ENCODE assay signal across 10 cellular contexts in genomic region chr11:59174664-59175033, GRCh38. TPM values are rescaled to one million over a fixed set of nuclear protein-coding genes. Genes with fewer than 3 reads are reported as not detected.
A peak's percentile ranks its signal among the peaks of the same experiment; 100 is the strongest.
DNase-seq lines count a peak whose midpoint lies in the region; ATAC-seq and TF ChIP-seq lines count a peak whose summit lies in the region.
"Had no signal": no experiment of that assay in that cellular context is flagged by ENCODE, and none has a peak within 500 bp of the region (broad histone marks: within the 10 kb centered on the region; RNA-seq: fewer than 3 reads in every experiment).

No MANE protein-coding gene starts in this region.

- H3K4me1 Mint-ChIP-seq in CD4-positive, alpha-beta T cell (ENCODE audit: low read depth): peaks cover 13% of the 10 kb centered on the region
- peaks cover 41 to 58% (median 57%) of the 10 kb centered on the region in 3 donors for H3K4me1 Mint-ChIP-seq in naive B cell

- peaks cover 5% of the 10 kb centered on the region for H3K36me3 Mint-ChIP-seq in CD4-positive, alpha-beta T cell (ENCODE audit: low read depth)
- H3K36me3 Mint-ChIP-seq in naive B cell: peaks cover 29 to 37% of the 10 kb centered on the region in 2 donors

- H3K9me3 ChIP-seq in CD4-positive, alpha-beta T cell (ENCODE audit: control insufficient read depth, low read length): no peaks in the 10 kb centered on the region

- CTCF ChIA-PET in CD4-positive, alpha-beta T cell (lab: Charles Lee): interaction anchor here (2.2 kb wide), 1 partner anchor 11 kb away, joined by 11 read pairs; no protein-coding TSS in a partner anchor

- no peaks in the 10 kb centered on the region for H3K27me3 ChIP-seq in CD4-positive, alpha-beta T cell (ENCODE audit: control insufficient read depth, insufficient read depth, low read length)

- no peak overlapping the region for H3K27ac ChIP-seq in CD4-positive, alpha-beta T cell (ENCODE audit: low read depth, low read length)

- intact Hi-C loops in CD4-positive, alpha-beta T cell (cut with DNase I, micrococcal nuclease): loop anchor here in 1 of 2 experiments (10.0 kb wide), 2 partner anchors 380 to 500 kb away; no protein-coding TSS in a partner anchor

- no peak for TF ChIP-seq CTCF in CD4-positive, alpha-beta T cell (IDR thresholded peaks at IDR 0.05)
- TF ChIP-seq CTCF in epithelial cell of esophagus (IDR thresholded peaks at IDR 0.05; ENCODE audit: insufficient read depth, low read depth, low read length, missing control alignments): peak; percentile 2

- no peaks in the 10 kb centered on the region for H3K9me3 Mint-ChIP-seq in CD4-positive, alpha-beta T cell
- H3K9me3 Mint-ChIP-seq in naive B cell: peaks cover 0 to 18% (median 7%) of the 10 kb centered on the region in 7 donors
- H3K9me3 Mint-ChIP-seq: stimulated activated naive CD8-positive, alpha-beta T cell treated with anti-CD3 and anti-CD28 coated beads, Interleukin-15, Interleukin-2, amounts not matched to agents 100 ng/mL and 50 ng/mL, for 24 hours had no signal

- POLR2A ChIA-PET in CD4-positive, alpha-beta T cell (lab: Charles Lee): no interaction called here

- no peak for ATAC-seq in CD4-positive, alpha-beta T cell (ENCODE audit: poor library complexity)
- ATAC-seq in naive B cell (ENCODE audit: low read depth in 2 of 2): no peak
- ATAC-seq in HG03521 (IDR thresholded peaks at IDR 0.05; ENCODE audit: unreplicated experiment): no peak

- H3K4me3 Mint-ChIP-seq in CD4-positive, alpha-beta T cell: peak overlapping the region; percentile 56
- peak overlapping the region in 7 of 8 donors; percentile 20 to 99 (median 96) for H3K4me3 Mint-ChIP-seq in naive B cell
- H3K4me3 Mint-ChIP-seq: stimulated activated naive CD8-positive, alpha-beta T cell treated with anti-CD3 and anti-CD28 coated beads, Interleukin-15, Interleukin-2, amounts not matched to agents 100 ng/mL and 50 ng/mL, for 24 hours had no signal

- no peak for DNase-seq in CD4-positive, alpha-beta T cell
- DNase-seq in MV-4-11 (lab: John Stamatoyannopoulos, UW) (peak; percentile 11), epithelial cell of esophagus (ENCODE audit: low read depth) (peak; percentile 97), naive B cell (no peak), NCI-H2029 (lab: John Stamatoyannopoulos, UW) (no peak), NCI-H2227 (lab: John Stamatoyannopoulos, UW; ENCODE audit: unreplicated experiment) (no peak), T-helper 1 cell (no peak)
- DNase-seq: posterior cingulate gyrus had no signal

- H3K4me3 ChIP-seq in epithelial cell of esophagus (ENCODE audit: low read length): peak overlapping the region; percentile 63

- H3K27me3 Mint-ChIP-seq in CD4-positive, alpha-beta T cell: peaks cover 5% of the 10 kb centered on the region
- no peaks in the 10 kb centered on the region for H3K27me3 Mint-ChIP-seq in naive B cell

- no peak overlapping the region for H3K27ac Mint-ChIP-seq in CD4-positive, alpha-beta T cell
- peak overlapping the region in 4 of 6 donors; percentile 2 to 94 (median 82) for H3K27ac Mint-ChIP-seq in naive B cell
- H3K27ac Mint-ChIP-seq: stimulated activated naive CD8-positive, alpha-beta T cell treated with anti-CD3 and anti-CD28 coated beads, Interleukin-15, Interleukin-2, amounts not matched to agents 100 ng/mL and 50 ng/mL, for 24 hours had no signal

RNA-seq across cellular contexts. Expression of gene DTX4, which starts 2.7 kb away (rescaled TPM):
- 1 to 10 TPM in 1 of 2 experiments, under 1 TPM in 1; 0.93 to 1.0 TPM for total RNA-seq in CD4-positive, alpha-beta T cell
- polyA plus RNA-seq in naive B cell (ENCODE audit: low read depth in 6 of 6): 10 to 100 TPM in 5 of 6 donors, 1 to 10 TPM in 1; 7.1 to 21.0 (median 12.9) TPM

RNA-seq across cellular contexts. Expression of gene FAM111A, which starts 32.0 kb away (rescaled TPM):
- 10 to 100 TPM; 32.8 to 34.4 TPM for total RNA-seq in CD4-positive, alpha-beta T cell
- polyA plus RNA-seq in naive B cell (ENCODE audit: low read depth in 6 of 6): 10 to 100 TPM; 32.9 to 61.6 (median 44.7) TPM

RNA-seq across cellular contexts. Expression of gene MPEG1, which starts 38.1 kb away (rescaled TPM):
- 1 to 10 TPM; 2.8 to 2.9 TPM for total RNA-seq in CD4-positive, alpha-beta T cell
- polyA plus RNA-seq in naive B cell (ENCODE audit: low read depth in 6 of 6): 10 to 100 TPM; 40.6 to 96.5 (median 79.1) TPM

Comparison
In these comparisons a context has a peak if more than half of its experiments do, and no peak if none do; other contexts are left out.
1. DNase-seq: peak in MV-4-11 (single experiment) and epithelial cell of esophagus (single experiment); none in CD4-positive, alpha-beta T cell (0 of 10), naive B cell (single experiment), NCI-H2029 (single experiment), NCI-H2227 (single experiment) and T-helper 1 cell (0 of 5).